Comparison of ENCODE assay signal across 1 cellular context in genomic region chr18:76126327-76126726, GRCh38.
TF ChIP-seq lines count a peak whose summit lies in the region.

No MANE protein-coding gene starts in this region.

TF ChIP-seq in SK-N-SH, 30 proteins besides CTCF, POLR2A, EP300 and RAD21 (continued from another document):
- TF ChIP-seq EZH2phosphoT487 (IDR thresholded peaks at IDR 0.05; ENCODE audit: borderline replicate concordance, low read depth) (no peak), FOXM1 (IDR thresholded peaks at IDR 0.05; ENCODE audit: low read depth) (no peak), POLR2AphosphoS5 (IDR thresholded peaks at IDR 0.05; ENCODE audit: low read depth, low read length) (no peak), USF2 (IDR thresholded peaks at IDR 0.05; ENCODE audit: borderline replicate concordance, low read depth, low read length) (no peak), RCOR1 (IDR thresholded peaks at IDR 0.05; ENCODE audit: low read length) (no peak), GABPA (IDR thresholded peaks at IDR 0.05; ENCODE audit: low read depth) (no peak), MXI1 (IDR thresholded peaks at IDR 0.05; ENCODE audit: low read depth, low read length) (no peak)
